ENCODE assay signal across 1 cellular context in genomic region chr2:127162261-127163089, GRCh38.
TF ChIP-seq lines count a peak whose summit lies in the region.

No MANE protein-coding gene starts in this region.

TF ChIP-seq in H1, 55 proteins besides CTCF, POLR2A, EP300 and RAD21:
- no peak for TF ChIP-seq KDM1A (IDR thresholded peaks at IDR 0.05; ENCODE audit: borderline replicate concordance, low read length)
TF ChIP-seq in H1: peak in this region for 0.
